ENCODE assay signal across 8 cellular contexts in genomic region chr6:123655520-123656306, GRCh38. TPM values are rescaled to one million over a fixed set of nuclear protein-coding genes. Genes with fewer than 3 reads are reported as not detected.
DNase-seq lines count a peak whose midpoint lies in the region; ATAC-seq and TF ChIP-seq lines count a peak whose summit lies in the region.

No MANE protein-coding gene starts in this region.

- no peaks in the 10 kb centered on the region for H3K9me3 ChIP-seq in upper lobe of right lung

- H3K4me3 ChIP-seq in upper lobe of right lung, result peak overlapping the region; percentile 19

- H3K27ac ChIP-seq in upper lobe of right lung, result no peak overlapping the region

- H3K4me1 ChIP-seq in upper lobe of right lung, result no peaks in the 10 kb centered on the region

- ATAC-seq in GM19351 (IDR thresholded peaks at IDR 0.05; ENCODE audit: unreplicated experiment) (peak; percentile 79), HG03378 (IDR thresholded peaks at IDR 0.05; ENCODE audit: unreplicated experiment) (peak; percentile 87), upper lobe of right lung (no peak)

- no peaks in the 10 kb centered on the region for H3K36me3 ChIP-seq in upper lobe of right lung

- no peak for TF ChIP-seq CTCF in upper lobe of right lung (IDR thresholded peaks at IDR 0.05)

- intact Hi-C loops in upper lobe of right lung (cut with DNase I), result no loop called here

- peak; percentile 11 for DNase-seq in AG20443 (ENCODE audit: low spot score)
- peak; percentile 16 for DNase-seq in astrocyte of the hippocampus (ENCODE audit: low read depth, low spot score)
- no peak for DNase-seq in upper lobe of right lung
- DNase-seq in AG08396 (ENCODE audit: low spot score), result no peak
- DNase-seq in hepatic stellate cell (ENCODE audit: low spot score), result no peak
- DNase-seq in activated CD4-positive, alpha-beta T cell treated with anti-CD3 and anti-CD28 coated beads for 48 hours, result no peak

- no peaks in the 10 kb centered on the region for H3K27me3 ChIP-seq in upper lobe of right lung

RNA-seq across cellular contexts. Expression of gene TRDN, which starts 19.0 kb away (rescaled TPM):
- not detected for total RNA-seq in upper lobe of right lung

Comparison
In these comparisons a context has a peak if more than half of its experiments do, and no peak if none do; other contexts are left out.
1. DNase-seq: peak in AG20443 (single experiment) and astrocyte of the hippocampus (single experiment); none in upper lobe of right lung (single experiment), AG08396 (single experiment), hepatic stellate cell (single experiment) and activated CD4-positive, alpha-beta T cell treated with anti-CD3 and anti-CD28 coated beads for 48 hours (single experiment).